Comparison of ENCODE assay signal across 15 cellular contexts in the genomic region with DNA sequence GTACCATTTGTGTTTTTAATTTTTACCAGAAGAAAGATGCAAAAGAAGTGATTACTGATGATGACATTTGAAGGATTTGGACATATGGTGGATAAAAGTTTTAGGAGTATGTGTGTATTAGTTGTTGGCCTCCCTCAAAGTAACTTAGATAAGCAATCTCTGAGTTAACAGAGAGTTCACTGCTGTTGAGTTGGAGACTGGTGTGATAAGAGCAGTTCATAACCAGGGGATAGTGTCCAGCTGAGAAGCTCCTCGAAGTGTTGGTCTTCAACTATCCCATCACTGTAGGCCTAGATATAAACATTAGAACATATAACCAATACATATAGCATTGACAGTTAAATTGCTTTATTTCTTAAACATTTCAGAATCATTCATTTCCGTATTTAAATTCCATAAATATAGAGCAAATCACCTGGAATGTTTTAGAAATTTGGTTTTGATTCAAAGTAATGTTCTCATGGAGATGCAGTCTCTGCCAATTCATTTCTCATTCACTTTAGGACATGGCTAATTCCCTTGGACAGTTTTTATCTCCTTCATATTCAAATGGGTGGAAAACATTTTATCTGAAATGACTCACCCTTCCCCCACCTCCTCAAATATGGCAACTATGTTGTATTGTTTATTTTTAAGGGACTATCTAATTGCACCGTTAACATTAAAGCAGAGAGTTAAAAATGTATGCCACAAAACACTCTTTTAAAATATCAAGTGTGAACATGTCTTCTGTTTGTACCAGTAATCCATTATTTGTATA.
DNase-seq lines count a peak whose midpoint lies in the region; ATAC-seq and TF ChIP-seq lines count a peak whose summit lies in the region.
"Had no signal": no experiment of that assay in that cellular context is flagged by ENCODE, and none has a peak within 500 bp of the region (broad histone marks: within the 10 kb centered on the region; RNA-seq: fewer than 3 reads in every experiment).

No MANE protein-coding gene starts in this region.

- no peak overlapping the region for H3K9ac ChIP-seq in IMR-90 (ENCODE audit: low read depth, low read length)
- H3K9ac ChIP-seq: BLaER1 had no signal

- H3K36me3 Mint-ChIP-seq in stimulated activated naive B cell treated with anti-CD40 and anti-IgM and Interleukin-4, amounts not matched to agents 10 μg/mL and 1 μg/mL and 100 μg/mL, for 72 hours, result no peaks in the 10 kb centered on the region
- H3K36me3 Mint-ChIP-seq in type B pancreatic cell, result no peaks in the 10 kb centered on the region
- H3K36me3 Mint-ChIP-seq: CD8-positive, alpha-beta memory T cell had no signal

- no peak overlapping the region for H3K27ac Mint-ChIP-seq in stimulated activated naive B cell treated with anti-CD40 and anti-IgM and Interleukin-4, amounts not matched to agents 10 μg/mL and 1 μg/mL and 100 μg/mL, for 72 hours
- H3K27ac Mint-ChIP-seq in type B pancreatic cell, result no peak overlapping the region

- H4K8ac ChIP-seq in IMR-90 (ENCODE audit: low read depth in 2 of 2, low read length in 2 of 2), result peak overlapping the region; percentile 38 to 49; a peak in 2 of 4 replicates

- no peak for TF ChIP-seq RAD21 in IMR-90 (IDR thresholded peaks at IDR 0.05; ENCODE audit: low read length)

- no TSS peak for BruUV-seq in IMR-90 (replicated peaks; lab: Mats Ljungman, UMichigan)

- H2BK120ac ChIP-seq in IMR-90 (ENCODE audit: low read depth, low read length), result peak overlapping the region; percentile 88

- no peak overlapping the region for H2AFZ ChIP-seq in IMR-90 (replicated peaks; ENCODE audit: low read length, poor library complexity)

- in situ Hi-C loops in IMR-90 (cut with MboI; ENCODE audit: low sequenced_read_pairs), result loop anchor here (25.0 kb wide), 1 partner anchor 510 kb away; no protein-coding TSS in a partner anchor

- DNase-seq in IMR-90 (no peak), amniotic epithelial cell (ENCODE audit: low read depth) (peak; percentile 76), fibroblast of the aortic adventitia (ENCODE audit: low read depth) (peak; percentile 46), omental fat pad (ENCODE audit: low spot score) (no peak), WERI-Rb-1 (no peak), type B pancreatic cell (ENCODE audit: extremely low spot score, unreplicated experiment) (no peak)
- DNase-seq in stimulated activated naive B cell treated with anti-CD40 and anti-IgM and Interleukin-4, amounts not matched to agents 10 μg/mL and 1 μg/mL and 100 μg/mL, for 72 hours, result no peak
- DNase-seq: 8988T; AML-193; Caco-2; CD8-positive, alpha-beta memory T cell; DMS53 had no signal

- H3K79me1 ChIP-seq in IMR-90 (ENCODE audit: low read depth in 1 of 2, low read length in 2 of 2), result peaks cover 28 to 63% of the 10 kb centered on the region in 2 experiments

- H3K4me3 Mint-ChIP-seq in stimulated activated naive B cell treated with anti-CD40 and anti-IgM and Interleukin-4, amounts not matched to agents 10 μg/mL and 1 μg/mL and 100 μg/mL, for 72 hours, result no peak overlapping the region
- H3K4me3 Mint-ChIP-seq in type B pancreatic cell, result no peak overlapping the region
- H3K4me3 Mint-ChIP-seq: CD8-positive, alpha-beta memory T cell had no signal

- H3K18ac ChIP-seq in IMR-90 (ENCODE audit: low read depth, low read length), result peak overlapping the region; percentile 37; the same call in 1 of the 2 replicates

- H2AK5ac ChIP-seq in IMR-90 (ENCODE audit: low read depth, low read length), result peak overlapping the region; percentile 82; the same call in 1 of the 2 replicates

- intact Hi-C loops in IMR-90 (cut with micrococcal nuclease), result no loop called here

- no peaks in the 10 kb centered on the region for H3K9me3 ChIP-seq in IMR-90 (ENCODE audit: control insufficient read depth, insufficient read depth, low read length)
- no peaks in the 10 kb centered on the region for H3K9me3 ChIP-seq in WERI-Rb-1 (ENCODE audit: severe bottlenecking)
- H3K9me3 ChIP-seq: BLaER1, Caco-2, HAP-1 had no signal

- H3K4me3 ChIP-seq in IMR-90 (ENCODE audit: insufficient read depth, low read depth, low read length) (no peak overlapping the region), fibroblast of the aortic adventitia (ENCODE audit: low read depth, low read length) (no peak overlapping the region), WERI-Rb-1 (ENCODE audit: low read depth, low read length) (no peak overlapping the region)
- H3K4me3 ChIP-seq: BLaER1, HAP-1 had no signal

- H4K91ac ChIP-seq in IMR-90 (ENCODE audit: insufficient read depth, low read depth, low read length), result peak overlapping the region; percentile 92

- no peaks in the 10 kb centered on the region for H3K4me1 Mint-ChIP-seq in stimulated activated naive B cell treated with anti-CD40 and anti-IgM and Interleukin-4, amounts not matched to agents 10 μg/mL and 1 μg/mL and 100 μg/mL, for 72 hours
- H3K4me1 Mint-ChIP-seq in type B pancreatic cell (ENCODE audit: unreplicated experiment), result peaks cover 5% of the 10 kb centered on the region

- ATAC-seq in IMR-90 (ENCODE audit: low read depth) (peak; percentile 27), omental fat pad (ENCODE audit: low FRiP score) (peak; percentile 37), GM18873 (IDR thresholded peaks at IDR 0.05; ENCODE audit: low FRiP score, unreplicated experiment) (no peak)
- no peak for ATAC-seq in stimulated activated naive B cell treated with anti-CD40 and anti-IgM and Interleukin-4, amounts not matched to agents 10 μg/mL and 1 μg/mL and 100 μg/mL, for 72 hours (replicated peaks)

- H2BK15ac ChIP-seq in IMR-90 (ENCODE audit: low read depth, low read length), result peak overlapping the region; percentile 93; the same call in 2 of the 3 replicates

- H3K9me3 Mint-ChIP-seq in stimulated activated naive B cell treated with anti-CD40 and anti-IgM and Interleukin-4, amounts not matched to agents 10 μg/mL and 1 μg/mL and 100 μg/mL, for 72 hours, result no peaks in the 10 kb centered on the region
- no peaks in the 10 kb centered on the region for H3K9me3 Mint-ChIP-seq in type B pancreatic cell
- H3K9me3 Mint-ChIP-seq: CD8-positive, alpha-beta memory T cell had no signal

- POLR2A ChIA-PET in IMR-90 (lab: Charles Lee; ENCODE audit: unreplicated experiment), result no interaction called here

- H3K4me2 ChIP-seq in IMR-90 (ENCODE audit: low read depth, low read length), result peak overlapping the region; percentile 14; the same call in 1 of the 2 replicates
- H3K4me2 ChIP-seq: BLaER1 had no signal

- dilution Hi-C loops in IMR-90 (cut with HindIII; ENCODE audit: low sequenced_read_pairs, unreplicated experiment), result no loop called here

- no peak for TF ChIP-seq CTCF in IMR-90 (conservative IDR thresholded peaks at IDR 0.05; ENCODE audit: low read depth, low read length)
- no peak for TF ChIP-seq CTCF in fibroblast of the aortic adventitia (IDR thresholded peaks at IDR 0.05; ENCODE audit: insufficient read depth, low read length)
- TF ChIP-seq CTCF in omental fat pad (IDR thresholded peaks at IDR 0.05), result no peak
- TF ChIP-seq CTCF in WERI-Rb-1 (IDR thresholded peaks at IDR 0.05; ENCODE audit: low read depth, low read length), result no peak
- no peak for TF ChIP-seq CTCF in type B pancreatic cell (conservative IDR thresholded peaks at IDR 0.05)

- peak overlapping the region; percentile 38 for H3K56ac ChIP-seq in IMR-90 (ENCODE audit: extremely low read depth, insufficient read depth, low read length)

- H3K27me3 ChIP-seq in IMR-90 (ENCODE audit: control insufficient read depth, insufficient read depth, low read length) (no peaks in the 10 kb centered on the region), WERI-Rb-1 (ENCODE audit: insufficient read depth, low read depth, severe bottlenecking) (no peaks in the 10 kb centered on the region)
- H3K27me3 ChIP-seq: BLaER1 had no signal

- TF ChIP-seq POLR2A in IMR-90 (IDR thresholded peaks at IDR 0.05; ENCODE audit: low read depth, low read length), result no peak

- peak overlapping the region; percentile 94 for H3K23ac ChIP-seq in IMR-90 (ENCODE audit: low read depth, low read length)

- H3K27ac ChIP-seq in IMR-90 (ENCODE audit: insufficient read depth, low read length) (peak overlapping the region; percentile 47; the same call in 1 of the 2 replicates), WERI-Rb-1 (no peak overlapping the region)
- H3K27ac ChIP-seq: BLaER1 had no signal

- peaks cover 18% of the 10 kb centered on the region for H3K4me1 ChIP-seq in IMR-90 (ENCODE audit: control insufficient read depth, insufficient read depth, low read length)
- H3K4me1 ChIP-seq: BLaER1, HAP-1 had no signal

- peak overlapping the region; percentile 87 for H3K14ac ChIP-seq in IMR-90 (replicated peaks; ENCODE audit: low read depth, low read length)

- H3K27me3 Mint-ChIP-seq in stimulated activated naive B cell treated with anti-CD40 and anti-IgM and Interleukin-4, amounts not matched to agents 10 μg/mL and 1 μg/mL and 100 μg/mL, for 72 hours, result peaks cover 0 to 4% of the 10 kb centered on the region in 2 donors
- H3K27me3 Mint-ChIP-seq in type B pancreatic cell, result no peaks in the 10 kb centered on the region

- H2BK20ac ChIP-seq in IMR-90 (ENCODE audit: low read depth, low read length), result peak overlapping the region; percentile 93

- H2AK9ac ChIP-seq in IMR-90 (replicated peaks; ENCODE audit: low read depth, low read length, poor library complexity), result no peak overlapping the region

- no CpG with 5 or more reads among the region's 3 CpGs for WGBS in IMR-90 (ENCODE audit: extremely low coverage in 2 of 2, insufficient read length in 1 of 2), 2 experiments

- CTCF ChIA-PET in IMR-90 (lab: Yijun Ruan, JAX), result interaction anchor here (0.9 to 2.7 kb wide), 3 partner anchors 12 to 27 kb away, joined by 3 to 7 read pairs (median 3); no protein-coding TSS in a partner anchor

- peak overlapping the region; percentile 93 for H3K4ac ChIP-seq in IMR-90 (ENCODE audit: low read depth, low read length)

- H2BK5ac ChIP-seq in IMR-90 (ENCODE audit: low read depth, low read length, poor library complexity, severe bottlenecking), result peak overlapping the region; percentile 93

- peaks cover 16% of the 10 kb centered on the region for H4K20me1 ChIP-seq in IMR-90 (ENCODE audit: insufficient read depth, low read length)
- H4K20me1 ChIP-seq: BLaER1 had no signal

- no peaks in the 10 kb centered on the region; the same call in 1 of the 2 replicates for H3K36me3 ChIP-seq in IMR-90 (ENCODE audit: control insufficient read depth, insufficient read depth, low read length)
- H3K36me3 ChIP-seq in WERI-Rb-1, result no peaks in the 10 kb centered on the region
- H3K36me3 ChIP-seq: BLaER1, HAP-1 had no signal

- peak overlapping the region; percentile 3; the same call in 1 of the 2 replicates for H4K5ac ChIP-seq in IMR-90 (ENCODE audit: low read depth, low read length)

- H3K9me1 ChIP-seq in IMR-90 (ENCODE audit: insufficient read depth, low read length), result peaks cover 17% of the 10 kb centered on the region

TF ChIP-seq in IMR-90, 13 proteins besides CTCF, POLR2A, EP300 and RAD21 (continues in another document):
- no peak for TF ChIP-seq CEBPB (IDR thresholded peaks at IDR 0.05; ENCODE audit: low read depth, low read length)

Comparison
In these comparisons a context has a peak if more than half of its experiments do, and no peak if none do; other contexts are left out.
1. ATAC-seq: peak in IMR-90 (single experiment) and omental fat pad (single experiment); none in GM18873 (single experiment) and stimulated activated naive B cell treated with anti-CD40 and anti-IgM and Interleukin-4, amounts not matched to agents 10 μg/mL and 1 μg/mL and 100 μg/mL, for 72 hours (0 of 2).
2. DNase-seq: peak in amniotic epithelial cell (single experiment) and fibroblast of the aortic adventitia (single experiment); none in IMR-90 (single experiment), omental fat pad (single experiment), WERI-Rb-1 (single experiment), stimulated activated naive B cell treated with anti-CD40 and anti-IgM and Interleukin-4, amounts not matched to agents 10 μg/mL and 1 μg/mL and 100 μg/mL, for 72 hours (single experiment) and type B pancreatic cell (single experiment).